ENCODE assay signal across 17 cellular contexts in the genomic region with DNA sequence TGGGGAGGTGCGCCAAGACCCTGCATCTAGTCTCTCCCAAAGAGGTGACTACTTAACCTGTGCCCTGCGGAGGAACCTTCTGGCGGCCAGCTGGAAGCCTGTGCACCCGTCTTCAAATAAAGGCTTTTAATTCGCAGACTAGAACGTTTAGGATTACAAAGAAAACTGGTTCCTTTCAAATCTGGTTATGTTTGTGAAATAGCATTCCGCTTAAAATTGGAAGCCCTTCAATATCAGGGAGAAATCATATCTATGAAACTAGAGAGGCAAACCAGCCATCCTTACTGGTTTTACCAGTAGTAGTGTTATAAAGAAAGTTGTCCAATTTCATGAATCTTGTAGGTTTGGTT.
A peak's percentile ranks its signal among the peaks of the same experiment; 100 is the strongest.
DNase-seq lines count a peak whose midpoint lies in the region; ATAC-seq, FAIRE-seq and TF ChIP-seq lines count a peak whose summit lies in the region.
"Had no signal": no experiment of that assay in that cellular context is flagged by ENCODE, and none has a peak within 500 bp of the region (broad histone marks: within the 10 kb centered on the region; RNA-seq: fewer than 3 reads in every experiment).

No MANE protein-coding gene starts in this region.

- H3K4me1 ChIP-seq in K562 (replicated peaks in 1 of 2; ENCODE audit: control insufficient read depth in 2 of 2, insufficient read depth in 2 of 2, low read length in 2 of 2), result peaks cover 19 to 20% of the 10 kb centered on the region in 2 experiments
- H3K4me1 ChIP-seq in mucosa of stomach (ENCODE audit: control insufficient read depth, insufficient read depth, low read length), result no peaks in the 10 kb centered on the region
- no peaks in the 10 kb centered on the region for H3K4me1 ChIP-seq in small intestine (ENCODE audit: control insufficient read depth in 2 of 2, insufficient read depth in 1 of 2, low read depth in 1 of 2, low read length in 1 of 2)
- H3K4me1 ChIP-seq: right atrium auricular region had no signal

- intact Hi-C loops in CD4-positive, alpha-beta T cell (cut with DNase I, micrococcal nuclease), result no loop called here
- intact Hi-C loops in K562 (cut with micrococcal nuclease), result no loop called here

- no peaks in the 10 kb centered on the region for H3K36me3 Mint-ChIP-seq in CD4-positive, alpha-beta T cell (ENCODE audit: low read depth)

- H3K9ac ChIP-seq in K562 (ENCODE audit: insufficient read depth in 1 of 2, low read depth in 2 of 2, low read length in 2 of 2) (no peak overlapping the region; a peak in 2 of 4 replicates), mucosa of stomach (ENCODE audit: low read length) (peak overlapping the region; percentile 13)

- H4K20me1 ChIP-seq in K562 (replicated peaks; ENCODE audit: control insufficient read depth, insufficient read depth, low read length), result no peaks in the 10 kb centered on the region

- in situ Hi-C loops in K562 (cut with MboI), result loop anchor here (10.0 to 25.0 kb wide), 2 partner anchors 834 to 1441 kb away; no protein-coding TSS in a partner anchor

- H3K79me2 ChIP-seq in K562 (ENCODE audit: control insufficient read depth, insufficient read depth, low read length), result no peaks in the 10 kb centered on the region

- CTCF ChIA-PET in CD4-positive, alpha-beta T cell (lab: Charles Lee), result no interaction called here
- CTCF ChIA-PET in K562 (lab: Yijun Ruan, JAX; ENCODE audit: low intra/inter-chr PET ratio), result no interaction called here

- TF ChIP-seq POLR2A in K562 (conservative IDR thresholded peaks at IDR 0.05), result no peak

- TF ChIP-seq RAD21 in K562 (CRISPR knock-in tag; conservative IDR thresholded peaks at IDR 0.05 in 1 of 2, IDR thresholded peaks at IDR 0.05 in 1 of 2), result no peak

- no peak for DNase-seq in CD4-positive, alpha-beta T cell
- no peak for DNase-seq in HL-60 (ENCODE audit: low read depth in 1 of 2, low spot score in 1 of 2)
- DNase-seq in K562 (ENCODE audit: extremely low read depth in 1 of 4, low spot score in 3 of 4), result no peak
- no peak for DNase-seq in small intestine
- no peak for DNase-seq in retina
- DNase-seq in SW480 (ENCODE audit: low spot score), result no peak
- DNase-seq: DMS 273 treated with DMSO at 0.1 percent for 48 hours; NCI-H1105 treated with DMSO at 0.1 percent for 48 hours; NCI-H2171 treated with DMSO at 0.1 percent for 48 hours; PC-9; stimulated activated CD4-positive, alpha-beta T cell treated with anti-CD3 and anti-CD28 coated beads, Interleukin-2, amount 100 ng/mL, for 48 hours had no signal

- no peaks in the 10 kb centered on the region for H3K9me3 ChIP-seq in CD4-positive, alpha-beta T cell (ENCODE audit: control insufficient read depth, low read length)
- H3K9me3 ChIP-seq in K562 (replicated peaks; ENCODE audit: control insufficient read depth, insufficient read depth, low read depth, low read length) (no peaks in the 10 kb centered on the region), mucosa of stomach (ENCODE audit: control insufficient read depth, low read length) (no peaks in the 10 kb centered on the region), small intestine (ENCODE audit: control insufficient read depth, low read depth) (no peaks in the 10 kb centered on the region)
- H3K9me3 ChIP-seq: right atrium auricular region had no signal

- peak overlapping the region; percentile 34 for H3K4me3 Mint-ChIP-seq in CD4-positive, alpha-beta T cell

- H3K4me3 ChIP-seq in HL-60 (replicated peaks; ENCODE audit: insufficient read depth, low read length), result peak overlapping the region; percentile 33
- H3K4me3 ChIP-seq in K562, result no peak overlapping the region
- H3K4me3 ChIP-seq in mucosa of stomach (ENCODE audit: low read length), result no peak overlapping the region
- no peak overlapping the region for H3K4me3 ChIP-seq in small intestine (ENCODE audit: low read depth in 1 of 2, low read length in 2 of 2)
- H3K4me3 ChIP-seq: lung, PC-9, right atrium auricular region had no signal

- H3K36me3 ChIP-seq in K562 (ENCODE audit: control insufficient read depth, insufficient read depth, low read length) (no peaks in the 10 kb centered on the region), mucosa of stomach (ENCODE audit: control insufficient read depth, insufficient read depth, low read length) (no peaks in the 10 kb centered on the region), small intestine (ENCODE audit: control insufficient read depth in 2 of 2, insufficient read depth in 2 of 2, low read length in 2 of 2) (no peaks in the 10 kb centered on the region)
- H3K36me3 ChIP-seq: right atrium auricular region had no signal

- peaks cover 74% of the 10 kb centered on the region for H3K27me3 Mint-ChIP-seq in CD4-positive, alpha-beta T cell

- FAIRE-seq in K562 (lab: Jason Lieb, UNC), result no peak
- FAIRE-seq in small intestine (lab: Jason Lieb, UNC), result no peak
- FAIRE-seq: astrocyte, colon had no signal

- no TSS peak for BruUV-seq in K562 (replicated peaks; lab: Mats Ljungman, UMichigan)

- H3K27ac Mint-ChIP-seq in CD4-positive, alpha-beta T cell, result no peak overlapping the region

- 22% methylated on average over 7 of the region's 7 CpGs for WGBS in K562 (ENCODE audit: insufficient coverage, low coverage, missing lambda C conversion rate)
- WGBS in small intestine, 3 donors, result 29 to 40% (median 32%) methylated on average over 7 of the region's 7 CpGs

- TF ChIP-seq CTCF in CD4-positive, alpha-beta T cell (IDR thresholded peaks at IDR 0.05), result no peak
- TF ChIP-seq CTCF in HL-60 (IDR thresholded peaks at IDR 0.05; ENCODE audit: insufficient read depth, low read length), result no peak
- no peak for TF ChIP-seq CTCF in K562 (IDR thresholded peaks at IDR 0.05 in 2 of 3, conservative IDR thresholded peaks at IDR 0.05 in 1 of 3; ENCODE audit: insufficient read depth in 2 of 3, low read depth in 1 of 3, low read length in 3 of 3)

- H3K27ac ChIP-seq in CD4-positive, alpha-beta T cell (ENCODE audit: low read depth, low read length), result no peak overlapping the region
- peak overlapping the region; percentile 92 for H3K27ac ChIP-seq in HL-60 (replicated peaks)
- peak overlapping the region; percentile 85; the same call in 2 of the 3 replicates for H3K27ac ChIP-seq in K562 (ENCODE audit: extremely low read depth, low read depth, low read length)
- no peak overlapping the region for H3K27ac ChIP-seq in small intestine (ENCODE audit: low read depth in 1 of 2, low read length in 1 of 2)
- H3K27ac ChIP-seq: PC-9, right atrium auricular region had no signal

- peaks cover 7% of the 10 kb centered on the region for H3K27me3 ChIP-seq in CD4-positive, alpha-beta T cell (ENCODE audit: control insufficient read depth, insufficient read depth, low read length)
- H3K27me3 ChIP-seq in HL-60 (ENCODE audit: insufficient read depth, poor library complexity, severe bottlenecking), result no peaks in the 10 kb centered on the region
- H3K27me3 ChIP-seq in K562 (ENCODE audit: control insufficient read depth in 2 of 2, insufficient read depth in 2 of 2, low read length in 2 of 2), result no peaks in the 10 kb centered on the region
- no peaks in the 10 kb centered on the region for H3K27me3 ChIP-seq in mucosa of stomach (ENCODE audit: control insufficient read depth, insufficient read depth, low read length)
- H3K27me3 ChIP-seq in small intestine (ENCODE audit: control insufficient read depth in 2 of 2, insufficient read depth in 2 of 2, low read length in 2 of 2), result peaks cover 0 to 5% of the 10 kb centered on the region in 2 donors
- H3K27me3 ChIP-seq: right atrium auricular region had no signal

- TF ChIP-seq EP300 in K562 (IDR thresholded peaks at IDR 0.05; ENCODE audit: low read length), result no peak

- H3K9me3 Mint-ChIP-seq in CD4-positive, alpha-beta T cell, result no peaks in the 10 kb centered on the region

- POLR2A ChIA-PET in CD4-positive, alpha-beta T cell (lab: Charles Lee), result no interaction called here
- POLR2A ChIA-PET in K562 (lab: Yijun Ruan, JAX), result no interaction called here

- peak overlapping the region; percentile 76 for H3K4me2 ChIP-seq in K562 (ENCODE audit: insufficient read depth, low read length)
- H3K4me2 ChIP-seq: PC-9 had no signal

- no peaks in the 10 kb centered on the region for H3K9me1 ChIP-seq in K562 (ENCODE audit: control insufficient read depth, insufficient read depth, low read length)

- peak overlapping the region; percentile 89 for H2AFZ ChIP-seq in K562 (ENCODE audit: low read depth, low read length)
- H2AFZ ChIP-seq: PC-9 had no signal

- no peaks in the 10 kb centered on the region for H3K4me1 Mint-ChIP-seq in CD4-positive, alpha-beta T cell (ENCODE audit: low read depth)

- no peak for ATAC-seq in CD4-positive, alpha-beta T cell (ENCODE audit: poor library complexity)
- ATAC-seq in K562 (no peak), GM18511 (IDR thresholded peaks at IDR 0.05; ENCODE audit: unreplicated experiment) (no peak)

TF ChIP-seq in K562, 482 proteins besides CTCF, POLR2A, EP300 and RAD21 (continues in another document):
- peak; percentile 76 for TF ChIP-seq GABPA (tag; conservative IDR thresholded peaks at IDR 0.05; ENCODE audit: low read depth)
- TF ChIP-seq SMC3 (conservative IDR thresholded peaks at IDR 0.05; ENCODE audit: insufficient read depth, low read depth, low read length), result no peak
- no peak for TF ChIP-seq ATF1 (CRISPR knock-in tag; IDR thresholded peaks at IDR 0.05)
- peak; percentile 34 for TF ChIP-seq ATF1 (tag; IDR thresholded peaks at IDR 0.05)
- 0 out of 2 replicates have a peak, but pooled peaks have one; percentile 8 for TF ChIP-seq GABPB1 (CRISPR knock-in tag; IDR thresholded peaks at IDR 0.05)
- TF ChIP-seq, protein P1, sequence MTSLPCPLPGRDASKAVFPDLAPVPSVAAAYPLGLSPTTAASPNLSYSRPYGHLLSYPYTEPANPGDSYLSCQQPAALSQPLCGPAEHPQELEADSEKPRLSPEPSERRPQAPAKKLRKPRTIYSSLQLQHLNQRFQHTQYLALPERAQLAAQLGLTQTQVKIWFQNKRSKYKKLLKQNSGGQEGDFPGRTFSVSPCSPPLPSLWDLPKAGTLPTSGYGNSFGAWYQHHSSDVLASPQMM (CRISPR knock-in tag; IDR thresholded peaks at IDR 0.05), result no peak
- no peak for TF ChIP-seq SIN3B (IDR thresholded peaks at IDR 0.05; ENCODE audit: low read depth)
- TF ChIP-seq ZNF79 (CRISPR knock-in tag; IDR thresholded peaks at IDR 0.05; ENCODE audit: low read depth), result no peak
- TF ChIP-seq E2F3 (CRISPR knock-in tag; IDR thresholded peaks at IDR 0.05), result 0 out of 2 replicates have a peak, but pooled peaks have one; percentile 40
- 0 out of 2 replicates have a peak, but pooled peaks have one; percentile 17 for TF ChIP-seq BACH1 (tag; IDR thresholded peaks at IDR 0.05)
- no peak for TF ChIP-seq SETDB1 (IDR thresholded peaks at IDR 0.05; ENCODE audit: low read length)
- TF ChIP-seq, protein P2, sequence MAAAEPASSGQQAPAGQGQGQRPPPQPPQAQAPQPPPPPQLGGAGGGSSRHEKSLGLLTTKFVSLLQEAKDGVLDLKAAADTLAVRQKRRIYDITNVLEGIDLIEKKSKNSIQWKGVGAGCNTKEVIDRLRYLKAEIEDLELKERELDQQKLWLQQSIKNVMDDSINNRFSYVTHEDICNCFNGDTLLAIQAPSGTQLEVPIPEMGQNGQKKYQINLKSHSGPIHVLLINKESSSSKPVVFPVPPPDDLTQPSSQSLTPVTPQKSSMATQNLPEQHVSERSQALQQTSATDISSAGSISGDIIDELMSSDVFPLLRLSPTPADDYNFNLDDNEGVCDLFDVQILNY (CRISPR knock-in tag; IDR thresholded peaks at IDR 0.05), result no peak
- no peak for TF ChIP-seq ZNF134 (CRISPR knock-in tag; conservative IDR thresholded peaks at IDR 0.05)

Comparison
In these comparisons a context has a peak if more than half of its experiments do, and no peak if none do; other contexts are left out.
1. H3K27ac ChIP-seq: peak in HL-60 (single experiment) and K562 (single experiment); none in CD4-positive, alpha-beta T cell (single experiment) and small intestine (0 of 2).